18 cellular contexts compared by ENCODE assay signal in genomic region chr2:224751996-224752698, GRCh38. TPM values are rescaled to one million over a fixed set of nuclear protein-coding genes. Genes with fewer than 3 reads are reported as not detected.
A peak's percentile ranks its signal among the peaks of the same experiment; 100 is the strongest.
DNase-seq lines count a peak whose midpoint lies in the region; ATAC-seq and TF ChIP-seq lines count a peak whose summit lies in the region.
"Had no signal": no experiment of that assay in that cellular context is flagged by ENCODE, and none has a peak within 500 bp of the region (broad histone marks: within the 10 kb centered on the region; RNA-seq: fewer than 3 reads in every experiment).

No MANE protein-coding gene starts in this region.

- peak overlapping the region; percentile 30 for H3K4me3 ChIP-seq in OCI-LY7 (ENCODE audit: low read depth, low read length, poor library complexity, severe bottlenecking)
- H3K4me3 ChIP-seq: K562, upper lobe of left lung had no signal

- H2AFZ ChIP-seq in OCI-LY7 (ENCODE audit: low read length) = peak overlapping the region; percentile 80

- peak overlapping the region; percentile 63 for H3K4me2 ChIP-seq in OCI-LY7 (ENCODE audit: low read length)

- POLR2A ChIA-PET in OCI-LY7 (lab: Charles Lee) = interaction anchor here (0.6 to 2.8 kb wide), 10 partner anchors 9 to 201 kb away, joined by 3 to 20 read pairs (median 3); no protein-coding TSS in a partner anchor

- H4K20me1 ChIP-seq in OCI-LY7 (ENCODE audit: insufficient read depth, low read length) = no peaks in the 10 kb centered on the region

- H3K27ac ChIP-seq in OCI-LY7 (ENCODE audit: low read depth, low read length, poor library complexity, severe bottlenecking) = peak overlapping the region; percentile 97
- H3K27ac ChIP-seq: upper lobe of left lung had no signal

- H3K36me3 ChIP-seq in OCI-LY7 (ENCODE audit: insufficient read depth, low read length) = peaks cover 21% of the 10 kb centered on the region
- H3K36me3 ChIP-seq: upper lobe of left lung had no signal

- H3K9me3 ChIP-seq in OCI-LY7 (ENCODE audit: low read length) = peaks cover 23% of the 10 kb centered on the region; the same call in 1 of the 2 replicates

- no TSS peak for BruUV-seq in OCI-LY7 (replicated peaks; lab: Mats Ljungman, UMichigan)

- DNase-seq in GM13977 (ENCODE audit: low spot score) (peak; percentile 24), OCI-LY7 (ENCODE audit: low spot score) (peak; percentile 80), GM19240 (ENCODE audit: insufficient read length, low spot score) (no peak), AG20443 (ENCODE audit: low spot score) (no peak), DMS153 (lab: John Stamatoyannopoulos, UW) (no peak)
- DNase-seq: activated CD4-positive, alpha-beta T cell treated with anti-CD3 and anti-CD28 coated beads, Interleukin-2, amount 50 U/mL, for 48 hours; activated gamma-delta T cell; natural killer cell; NCI-H146; NCI-H69; upper lobe of left lung had no signal

- H3K9me2 ChIP-seq in OCI-LY7 (ENCODE audit: insufficient read depth, low read length) = no peaks in the 10 kb centered on the region

- H3K4me1 ChIP-seq in OCI-LY7 (ENCODE audit: insufficient read depth, low read length, poor library complexity, severe bottlenecking) = peaks cover 58% of the 10 kb centered on the region
- H3K4me1 ChIP-seq: upper lobe of left lung had no signal

- ATAC-seq in GM19463 (IDR thresholded peaks at IDR 0.05; ENCODE audit: unreplicated experiment) = peak; percentile 64
- ATAC-seq in HG02870 (IDR thresholded peaks at IDR 0.05; ENCODE audit: unreplicated experiment) = peak; percentile 62
- no peak for ATAC-seq in HG03196 (IDR thresholded peaks at IDR 0.05; ENCODE audit: unreplicated experiment)
- ATAC-seq: K562, natural killer cell, Right ventricle myocardium inferior had no signal

- CTCF ChIA-PET in OCI-LY7 (lab: Charles Lee; ENCODE audit: unreplicated experiment) = no interaction called here

- TF ChIP-seq CTCF in GM13977 (IDR thresholded peaks at IDR 0.05; ENCODE audit: extremely low read depth, insufficient read depth, missing control alignments) = no peak
- no peak for TF ChIP-seq CTCF in OCI-LY7 (conservative IDR thresholded peaks at IDR 0.05; ENCODE audit: low read length)

- H3K79me2 ChIP-seq in OCI-LY7 (ENCODE audit: insufficient read depth, low read depth, low read length) = no peaks in the 10 kb centered on the region

- intact Hi-C loops in OCI-LY7 (cut with micrococcal nuclease; ENCODE audit: unreplicated experiment) = loop anchor here (5.0 kb wide), 1 partner anchor 100 kb away; no protein-coding TSS in a partner anchor

- in situ Hi-C loops in GM13977 (cut with MboI; ENCODE audit: low pct_unique_long_range_greater_than_20kb, low sequenced_read_pairs, unreplicated experiment) = no loop called here

RNA-seq across cellular contexts. Expression of gene CCDC195, which starts 36.0 kb away (rescaled TPM):
- 0.82 and 1.8 TPM in 2 replicates for total RNA-seq in OCI-LY7 (2014; rRNA removed; shearing (Covaris generic))
- total RNA-seq in OCI-LY7 (2022) = 4.1 and 5.8 TPM in 2 replicates
- total RNA-seq: dermis microvascular lymphatic vessel endothelial cell, K562, liver, natural killer cell, Right ventricle myocardium inferior, upper lobe of left lung had no signal

Comparison
In these comparisons a context has a peak if more than half of its experiments do, and no peak if none do; other contexts are left out.
1. DNase-seq: peak in GM13977 (single experiment) and OCI-LY7 (single experiment); none in GM19240 (single experiment), AG20443 (single experiment) and DMS153 (single experiment).